ENCODE assay signal across 15 cellular contexts in genomic region chr22:41000941-41001721, GRCh38. TPM values are rescaled to one million over a fixed set of nuclear protein-coding genes. Genes with fewer than 3 reads are reported as not detected.
DNase-seq lines count a peak whose midpoint lies in the region; ATAC-seq and TF ChIP-seq lines count a peak whose summit lies in the region.
"Had no signal": no experiment of that assay in that cellular context is flagged by ENCODE, and none has a peak within 500 bp of the region (broad histone marks: within the 10 kb centered on the region; RNA-seq: fewer than 3 reads in every experiment).

No MANE protein-coding gene starts in this region.

- H3K9me3 ChIP-seq in HUES64 (ENCODE audit: insufficient read depth, low read depth, low read length), result no peaks in the 10 kb centered on the region
- H3K9me3 ChIP-seq: HAP-1, MG63, SJCRH30 had no signal

- H3K27ac Mint-ChIP-seq in nephron, result peak overlapping the region in 2 of 3 experiments; percentile 0 to 68
- H3K27ac Mint-ChIP-seq: CD8-positive, alpha-beta memory T cell had no signal

- no peaks in the 10 kb centered on the region for H3K36me3 ChIP-seq in HUES64 (ENCODE audit: insufficient read depth, low read length)
- H3K36me3 ChIP-seq: HAP-1, MG63, SJCRH30 had no signal

- no peak overlapping the region for H3K4me3 Mint-ChIP-seq in nephron
- H3K4me3 Mint-ChIP-seq: CD8-positive, alpha-beta memory T cell had no signal

- peak overlapping the region; percentile 15; the same call in 1 of the 2 replicates for H3K9ac ChIP-seq in HUES64 (ENCODE audit: low read depth, low read length)

- ATAC-seq in GM21390 (IDR thresholded peaks at IDR 0.05; ENCODE audit: unreplicated experiment), result no peak

- no peaks in the 10 kb centered on the region for H3K27me3 ChIP-seq in HUES64 (ENCODE audit: insufficient read depth, low read length)
- H3K27me3 ChIP-seq: MG63, SJCRH30 had no signal

- H3K4me1 ChIP-seq in HUES64 (ENCODE audit: insufficient read depth, low read length), result peaks cover 11% of the 10 kb centered on the region; the same call in 1 of the 2 replicates
- H3K4me1 ChIP-seq: SJCRH30 had no signal

- no peaks in the 10 kb centered on the region for H3K4me1 Mint-ChIP-seq in nephron
- H3K4me1 Mint-ChIP-seq: CD8-positive, alpha-beta memory T cell had no signal

- H3K36me3 Mint-ChIP-seq in nephron (ENCODE audit: low read depth), result no peaks in the 10 kb centered on the region

- 86% methylated on average over 9 of the region's 9 CpGs for WGBS in HUES64

- H3K27me3 Mint-ChIP-seq in nephron (ENCODE audit: low read depth), result peaks cover 3% of the 10 kb centered on the region

- no peak overlapping the region; the same call in 1 of the 2 replicates for H3K27ac ChIP-seq in HUES64 (ENCODE audit: low read depth, low read length)
- H3K27ac ChIP-seq: SJCRH30 had no signal

- H3K4me3 ChIP-seq in HUES64 (ENCODE audit: low read length), result no peak overlapping the region
- H3K4me3 ChIP-seq: HAP-1, MG63, SJCRH30 had no signal

- no peaks in the 10 kb centered on the region for H3K9me3 Mint-ChIP-seq in nephron
- H3K9me3 Mint-ChIP-seq: CD8-positive, alpha-beta memory T cell had no signal

- no peak for TF ChIP-seq CTCF in nephron (IDR thresholded peaks at IDR 0.05; ENCODE audit: unreplicated experiment in 3 of 3)

- peak; percentile 8 for DNase-seq in amniotic epithelial cell (ENCODE audit: low read depth)
- DNase-seq in stimulated activated CD8-positive, alpha-beta memory T cell treated with anti-CD3 and anti-CD28 coated beads, Interleukin-4, amount 100 ng/mL, for 48 hours, result no peak
- no peak for DNase-seq in epidermal melanocyte (ENCODE audit: insufficient read length, low spot score)
- no peak for DNase-seq in superior temporal gyrus (ENCODE audit: extremely low spot score)
- DNase-seq: CD8-positive, alpha-beta memory T cell; KBM-7; MG63; NCI-H1930; NCI-H2171; NCI-H524; SJCRH30 had no signal

RNA-seq across cellular contexts. Expression of gene RBX1, which starts 50.0 kb away (rescaled TPM):
- 89.9 TPM for polyA plus RNA-seq in HUES64 (2013, experiment 1 of 2)
- 88.1 TPM for polyA plus RNA-seq in HUES64 (2013, experiment 2 of 2)
